ENCODE assay signal across 26 cellular contexts in the genomic region with DNA sequence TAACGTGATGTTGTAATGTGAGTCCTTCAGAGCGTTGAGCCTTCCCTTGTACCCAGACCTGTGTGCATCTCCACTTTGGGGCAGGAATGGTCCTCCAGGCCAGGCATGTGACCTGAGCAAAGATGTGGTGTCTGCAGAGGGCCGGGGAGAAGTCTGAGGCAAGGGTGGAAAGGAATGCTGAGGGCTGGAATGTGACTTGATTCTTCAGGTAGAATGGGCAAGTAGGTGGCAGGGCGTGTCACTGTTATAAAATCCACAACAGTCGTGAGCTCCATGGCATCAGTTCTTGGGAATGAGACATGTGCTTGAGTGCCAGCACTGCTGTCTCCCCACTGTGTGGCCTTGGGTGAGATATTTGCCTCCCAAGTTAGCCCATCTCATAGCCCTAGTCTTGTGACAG. TPM values are rescaled to one million over a fixed set of nuclear protein-coding genes. Genes with fewer than 3 reads are reported as not detected.
A peak's percentile ranks its signal among the peaks of the same experiment; 100 is the strongest.
DNase-seq lines count a peak whose midpoint lies in the region; ATAC-seq and TF ChIP-seq lines count a peak whose summit lies in the region.
"Had no signal": no experiment of that assay in that cellular context is flagged by ENCODE, and none has a peak within 500 bp of the region (broad histone marks: within the 10 kb centered on the region; RNA-seq: fewer than 3 reads in every experiment).

No MANE protein-coding gene starts in this region.

- BruUV-seq in PC-9 (replicated peaks; lab: Mats Ljungman, UMichigan), result no TSS peak

- H3K4me3 ChIP-seq in PC-9, result no peak overlapping the region
- H3K4me3 ChIP-seq in gastrocnemius medialis, result no peak overlapping the region
- H3K4me3 ChIP-seq: K562, right lobe of liver, SK-N-MC, thoracic aorta had no signal

- intact Hi-C loops in activated CD4-positive, alpha-beta T cell treated with anti-CD3 and anti-CD28 coated beads, Interleukin-2, amount 10 ng/mL, durations not matched to agents 24 days and 14 days (cut with micrococcal nuclease), result no loop called here
- intact Hi-C loops in PC-9 (cut with micrococcal nuclease; ENCODE audit: unreplicated experiment) (no loop called here), gastrocnemius medialis (cut with DNase I; ENCODE audit: low total_unique reads) (no loop called here)

- TF ChIP-seq POLR2A in gastrocnemius medialis (IDR thresholded peaks at IDR 0.05), result no peak

- POLR2A ChIA-PET in PC-9 (lab: Charles Lee; ENCODE audit: unreplicated experiment) (no interaction called here), T-cell (lab: Charles Lee) (no interaction called here)

- in situ Hi-C loops in gastrocnemius medialis (cut with MboI; ENCODE audit: low sequenced_read_pairs in 4 of 4), result loop anchor here (10.0 to 25.0 kb wide), 3 partner anchors 75 to 307 kb away; partner anchors contain the start of gene APEH (in 3 of the 4)

- H3K27ac ChIP-seq in PC-9 (no peak overlapping the region), gastrocnemius medialis (peak overlapping the region; percentile 32 to 66 (median 47))
- H3K27ac ChIP-seq: parathyroid adenoma, right lobe of liver, SK-N-MC, thoracic aorta had no signal

- no peak for DNase-seq in activated CD4-positive, alpha-beta T cell treated with anti-CD3 and anti-CD28 coated beads, Interleukin-2, amount 10 ng/mL, durations not matched to agents 24 days and 14 days
- DNase-seq in activated CD4-positive, alpha-beta T cell treated with anti-CD3 and anti-CD28 coated beads for 4 hours, result no peak
- DNase-seq in PC-9, result peak; percentile 10 to 53
- peak; percentile 42 for DNase-seq in kidney tubule cell (ENCODE audit: low spot score)
- DNase-seq in gastrocnemius medialis, result no peak
- no peak for DNase-seq in T-cell
- DNase-seq: 8988T; activated CD4-positive, alpha-beta T cell treated with anti-CD3 and anti-CD28 coated beads, Interleukin-2, amount 50 U/mL, for 1 hour; CD4-positive, alpha-beta T cell; dermis blood vessel endothelial cell; H9; hypothalamus; NCI-H1105; NCI-H2029; NCI-H2227 treated with DMSO at 0.1 percent for 48 hours; NCI-H69; nephron progenitor cell; stimulated activated CD4-positive, alpha-beta T cell treated with anti-CD3 and anti-CD28 coated beads, Interleukin-12 subunit alpha, Interleukin-12 subunit beta, amount 100 ng/mL, for 4 hours; stimulated activated CD4-positive, alpha-beta T cell treated with anti-CD3 and anti-CD28 coated beads, Interleukin-4, amount 100 ng/mL, for 1 hour had no signal

- H3K9me2 ChIP-seq in PC-9 (ENCODE audit: insufficient read depth), result no peaks in the 10 kb centered on the region

- peak in 1 of 2 donors; percentile 32 for ATAC-seq in gastrocnemius medialis
- no peak for ATAC-seq in GM19463 (IDR thresholded peaks at IDR 0.05; ENCODE audit: unreplicated experiment)
- ATAC-seq in HG02885 (IDR thresholded peaks at IDR 0.05; ENCODE audit: poor library complexity, unreplicated experiment), result no peak
- no peak for ATAC-seq in T-cell (replicated peaks in 1 of 4)
- ATAC-seq: K562, right lobe of liver had no signal

- H3K36me3 Mint-ChIP-seq in activated CD4-positive, alpha-beta T cell treated with anti-CD3 and anti-CD28 coated beads, Interleukin-2, amount 10 ng/mL, durations not matched to agents 24 days and 14 days (ENCODE audit: low read depth), result peaks cover 34% of the 10 kb centered on the region
- H3K36me3 Mint-ChIP-seq in T-cell, result peaks cover 22% of the 10 kb centered on the region

- H3K27me3 ChIP-seq in PC-9 (ENCODE audit: insufficient read depth, low read depth) (no peaks in the 10 kb centered on the region), gastrocnemius medialis (no peaks in the 10 kb centered on the region)
- H3K27me3 ChIP-seq: right lobe of liver had no signal

- no peak overlapping the region for H2AFZ ChIP-seq in PC-9
- H2AFZ ChIP-seq: parathyroid adenoma had no signal

- CTCF ChIA-PET in PC-9 (lab: Charles Lee), result no interaction called here
- CTCF ChIA-PET in T-cell (lab: Charles Lee), result no interaction called here

- H3K9me3 ChIP-seq in PC-9 (ENCODE audit: insufficient read depth, low read depth), result no peaks in the 10 kb centered on the region
- no peaks in the 10 kb centered on the region for H3K9me3 ChIP-seq in gastrocnemius medialis
- H3K9me3 ChIP-seq: right lobe of liver, thoracic aorta had no signal

- H3K79me2 ChIP-seq in PC-9 (ENCODE audit: low read depth), result no peaks in the 10 kb centered on the region

- H3K4me1 ChIP-seq in PC-9 (replicated peaks; ENCODE audit: insufficient read depth), result no peaks in the 10 kb centered on the region
- H3K4me1 ChIP-seq in gastrocnemius medialis, result peaks cover 25 to 29% of the 10 kb centered on the region in 2 donors

- no peaks in the 10 kb centered on the region for H4K20me1 ChIP-seq in PC-9 (ENCODE audit: insufficient read depth)

- H3K9me3 Mint-ChIP-seq in activated CD4-positive, alpha-beta T cell treated with anti-CD3 and anti-CD28 coated beads, Interleukin-2, amount 10 ng/mL, durations not matched to agents 24 days and 14 days, result no peaks in the 10 kb centered on the region
- H3K9me3 Mint-ChIP-seq in T-cell, result no peaks in the 10 kb centered on the region
- H3K9me3 Mint-ChIP-seq: CD4-positive, alpha-beta T cell; H9; nephron progenitor cell had no signal

- TF ChIP-seq CTCF in PC-9 (conservative IDR thresholded peaks at IDR 0.05) (no peak), gastrocnemius medialis (IDR thresholded peaks at IDR 0.05 in 4 of 5, conservative IDR thresholded peaks at IDR 0.05 in 1 of 5) (no peak)

- H3K36me3 ChIP-seq in PC-9 (ENCODE audit: low read depth), result no peaks in the 10 kb centered on the region
- peaks cover 0 to 41% of the 10 kb centered on the region in 2 donors for H3K36me3 ChIP-seq in gastrocnemius medialis

- no peak overlapping the region for H3K4me2 ChIP-seq in PC-9

- peak overlapping the region; percentile 73 for H3K27ac Mint-ChIP-seq in activated CD4-positive, alpha-beta T cell treated with anti-CD3 and anti-CD28 coated beads, Interleukin-2, amount 10 ng/mL, durations not matched to agents 24 days and 14 days
- H3K27ac Mint-ChIP-seq in T-cell, result no peak overlapping the region
- H3K27ac Mint-ChIP-seq: CD4-positive, alpha-beta T cell; nephron progenitor cell had no signal

- peaks cover 18% of the 10 kb centered on the region for H3K4me1 Mint-ChIP-seq in activated CD4-positive, alpha-beta T cell treated with anti-CD3 and anti-CD28 coated beads, Interleukin-2, amount 10 ng/mL, durations not matched to agents 24 days and 14 days
- peaks cover 0 to 2% (median 2%) of the 10 kb centered on the region in 3 donors for H3K4me1 Mint-ChIP-seq in T-cell

- H3F3A ChIP-seq in PC-9 (ENCODE audit: insufficient read depth, low read depth), result no peaks in the 10 kb centered on the region

- no peak overlapping the region for H3K4me3 Mint-ChIP-seq in activated CD4-positive, alpha-beta T cell treated with anti-CD3 and anti-CD28 coated beads, Interleukin-2, amount 10 ng/mL, durations not matched to agents 24 days and 14 days
- H3K4me3 Mint-ChIP-seq in T-cell, result no peak overlapping the region
- H3K4me3 Mint-ChIP-seq: CD4-positive, alpha-beta T cell; H9; nephron progenitor cell had no signal

- H3K27me3 Mint-ChIP-seq in activated CD4-positive, alpha-beta T cell treated with anti-CD3 and anti-CD28 coated beads, Interleukin-2, amount 10 ng/mL, durations not matched to agents 24 days and 14 days, result no peaks in the 10 kb centered on the region
- no peaks in the 10 kb centered on the region for H3K27me3 Mint-ChIP-seq in T-cell
- H3K27me3 Mint-ChIP-seq: CD4-positive, alpha-beta T cell had no signal

RNA-seq across cellular contexts. Expression of gene BSN, which starts 24.0 kb away (rescaled TPM):
- 0.09 TPM in 2 replicates for total RNA-seq in activated CD4-positive, alpha-beta T cell treated with anti-CD3 and anti-CD28 coated beads, Interleukin-2, amount 10 ng/mL, durations not matched to agents 24 days and 14 days
- total RNA-seq in PC-9 (2021), result 0.23 and 0.28 TPM in 2 replicates
- under 1 TPM; 0.10 to 0.24 (median 0.21) TPM for total RNA-seq in gastrocnemius medialis
- total RNA-seq in T-cell, result under 1 TPM; 0.08 to 0.44 (median 0.32) TPM

Comparison
In these comparisons a context has a peak if more than half of its experiments do, and no peak if none do; other contexts are left out.
1. DNase-seq: peak in PC-9 (2 of 2) and kidney tubule cell (single experiment); none in activated CD4-positive, alpha-beta T cell treated with anti-CD3 and anti-CD28 coated beads, Interleukin-2, amount 10 ng/mL, durations not matched to agents 24 days and 14 days (single experiment), activated CD4-positive, alpha-beta T cell treated with anti-CD3 and anti-CD28 coated beads for 4 hours (0 of 2), gastrocnemius medialis (0 of 2) and T-cell (0 of 34).